15 cellular contexts compared by ENCODE assay signal in genomic region chr4:46450556-46450955, GRCh38.
DNase-seq lines count a peak whose midpoint lies in the region; ATAC-seq and TF ChIP-seq lines count a peak whose summit lies in the region.
"Had no signal": no experiment of that assay in that cellular context is flagged by ENCODE, and none has a peak within 500 bp of the region (broad histone marks: within the 10 kb centered on the region; RNA-seq: fewer than 3 reads in every experiment).

No MANE protein-coding gene starts in this region.

- no peak for ATAC-seq in HG03108 (IDR thresholded peaks at IDR 0.05; ENCODE audit: unreplicated experiment)
- ATAC-seq: GM12878 had no signal

- no peak overlapping the region for H3K4me3 Mint-ChIP-seq in HFFc6
- H3K4me3 Mint-ChIP-seq: CD4-positive, alpha-beta memory T cell had no signal

- no peaks in the 10 kb centered on the region for H3K27me3 Mint-ChIP-seq in HFFc6 (ENCODE audit: insufficient read depth)
- H3K27me3 Mint-ChIP-seq: CD4-positive, alpha-beta memory T cell had no signal

- H3K27ac Mint-ChIP-seq in HFFc6: no peak overlapping the region
- H3K27ac Mint-ChIP-seq: CD4-positive, alpha-beta memory T cell had no signal

- peaks cover 24% of the 10 kb centered on the region for H3K9me3 Mint-ChIP-seq in HFFc6

- H3K4me1 Mint-ChIP-seq in HFFc6 (ENCODE audit: low read depth): no peaks in the 10 kb centered on the region
- H3K4me1 Mint-ChIP-seq: CD4-positive, alpha-beta memory T cell had no signal

- no peaks in the 10 kb centered on the region for H3K36me3 Mint-ChIP-seq in HFFc6 (ENCODE audit: low read depth)
- H3K36me3 Mint-ChIP-seq: CD4-positive, alpha-beta memory T cell had no signal

- DNase-seq in RPMI7951 (ENCODE audit: low read depth) (peak; percentile 27), foreskin melanocyte (peak; percentile 60), midbrain (lab: John Stamatoyannopoulos, UW) (peak; percentile 1), HFFc6 (no peak), putamen (ENCODE audit: low spot score) (no peak)
- DNase-seq: C1 segment of cervical spinal cord; Caco-2; CD4-positive, alpha-beta memory T cell; DMS153; DMS79; EL; GDM1; GOT3 had no signal

- TF ChIP-seq CTCF in HFFc6 (IDR thresholded peaks at IDR 0.05): no peak

Comparison
In these comparisons a context has a peak if more than half of its experiments do, and no peak if none do; other contexts are left out.
1. DNase-seq: peak in RPMI7951 (single experiment), foreskin melanocyte (single experiment) and midbrain (single experiment); none in HFFc6 (single experiment) and putamen (single experiment).